26 cellular contexts compared by ENCODE assay signal in genomic region chr4:103372002-103372558, GRCh38.
"Had no signal": no experiment of that assay in that cellular context is flagged by ENCODE, and none has a peak within 500 bp of the region (broad histone marks: within the 10 kb centered on the region; RNA-seq: fewer than 3 reads in every experiment).

No MANE protein-coding gene starts in this region.

- H3K4me3 Mint-ChIP-seq: activated CD4-positive, alpha-beta T cell treated with anti-CD3 and anti-CD28 coated beads, Interleukin-2, amount 10 ng/mL, durations not matched to agents 24 days and 14 days; activated CD8-positive, alpha-beta T cell treated with anti-CD3 and anti-CD28 coated beads, Interleukin-2, amount 10 ng/mL, durations not matched to agents 7 days and 5 days; activated naive CD4-positive, alpha-beta T cell treated with anti-CD3 and anti-CD28 coated beads, Interleukin-2, amount 10 ng/mL, durations not matched to agents 7 days and 5 days; activated naive CD8-positive, alpha-beta T cell treated with anti-CD3 and anti-CD28 coated beads, Interleukin-2, amount 50 U/mL, for 24 hours; dendritic cell treated with granulocyte-macrophage colony-stimulating factor and Interleukin-4, amounts not matched to agents 40 ng/mL and 50 ng/mL, for 4 days; mesothelial cell of epicardium; natural killer cell treated with Interleukin-12 subunit alpha and Interleukin-12 subunit beta and Interleukin-15 and Interleukin-18, amount 100 ng/mL, for 72 hours; stimulated activated effector memory CD8-positive, alpha-beta T cell treated with anti-CD3 and anti-CD28 coated beads, Interleukin-12 subunit alpha, Interleukin-12 subunit beta, amount 100 ng/mL, for 72 hours; type B pancreatic cell had no signal

- H3K4me1 Mint-ChIP-seq: activated CD4-positive, alpha-beta T cell treated with anti-CD3 and anti-CD28 coated beads, Interleukin-2, amount 10 ng/mL, durations not matched to agents 24 days and 14 days; activated naive CD4-positive, alpha-beta T cell treated with anti-CD3 and anti-CD28 coated beads, Interleukin-2, amount 10 ng/mL, durations not matched to agents 7 days and 5 days; activated naive CD8-positive, alpha-beta T cell treated with anti-CD3 and anti-CD28 coated beads, Interleukin-2, amount 50 U/mL, for 24 hours; mesothelial cell of epicardium; stimulated activated effector memory CD8-positive, alpha-beta T cell treated with anti-CD3 and anti-CD28 coated beads, Interleukin-12 subunit alpha, Interleukin-12 subunit beta, amount 100 ng/mL, for 72 hours had no signal

- H3K4me2 ChIP-seq: smooth muscle cell had no signal

- FAIRE-seq: keratinocyte had no signal

- H3K4me3 ChIP-seq: breast epithelium, lung, smooth muscle cell, stomach had no signal

- H3K4me1 ChIP-seq: breast epithelium, foreskin keratinocyte, stomach had no signal

- H3K36me3 ChIP-seq: breast epithelium, stomach had no signal

- H3K9me3 Mint-ChIP-seq: activated CD4-positive, alpha-beta T cell treated with anti-CD3 and anti-CD28 coated beads, Interleukin-2, amount 10 ng/mL, durations not matched to agents 24 days and 14 days; activated naive CD4-positive, alpha-beta T cell treated with anti-CD3 and anti-CD28 coated beads, Interleukin-2, amount 10 ng/mL, durations not matched to agents 7 days and 5 days; activated naive CD8-positive, alpha-beta T cell treated with anti-CD3 and anti-CD28 coated beads, Interleukin-2, amount 50 U/mL, for 24 hours; dendritic cell treated with granulocyte-macrophage colony-stimulating factor and Interleukin-4, amounts not matched to agents 40 ng/mL and 50 ng/mL, for 4 days; mesothelial cell of epicardium; stimulated activated effector memory CD8-positive, alpha-beta T cell treated with anti-CD3 and anti-CD28 coated beads, Interleukin-12 subunit alpha, Interleukin-12 subunit beta, amount 100 ng/mL, for 72 hours; type B pancreatic cell had no signal

- DNase-seq: activated CD4-positive, alpha-beta T cell treated with anti-CD3 and anti-CD28 coated beads, Interleukin-2, amount 10 ng/mL, durations not matched to agents 24 days and 14 days; activated CD8-positive, alpha-beta T cell treated with anti-CD3 and anti-CD28 coated beads, Interleukin-2, amount 10 ng/mL, durations not matched to agents 7 days and 5 days; activated effector memory CD4-positive, alpha-beta T cell treated with Interleukin-2 at 50 U/mL for 16 hours; activated naive CD4-positive, alpha-beta T cell treated with anti-CD3 and anti-CD28 coated beads, Interleukin-2, amount 10 ng/mL, durations not matched to agents 7 days and 5 days; activated naive CD8-positive, alpha-beta T cell treated with anti-CD3 and anti-CD28 coated beads, Interleukin-2, amount 50 U/mL, for 24 hours; activated T-cell treated with anti-CD3 and anti-CD28 coated beads, Interleukin-2, amount 50 U/mL, for 48 hours; anterior cingulate cortex; effector memory CD4-positive, alpha-beta T cell; hypothalamus; nucleus accumbens; stimulated activated CD4-positive, alpha-beta T cell treated with anti-CD3 and anti-CD28 coated beads, Interleukin-4, amount 100 ng/mL, for 1 hour; stomach; T-helper 1 cell; T-helper 9 cell had no signal

- ATAC-seq: activated CD8-positive, alpha-beta T cell treated with anti-CD3 and anti-CD28 coated beads, Interleukin-2, amount 10 ng/mL, durations not matched to agents 7 days and 5 days; activated naive CD8-positive, alpha-beta T cell treated with anti-CD3 and anti-CD28 coated beads, Interleukin-2, amount 50 U/mL, for 24 hours; foreskin keratinocyte; left lobe of liver; natural killer cell treated with Interleukin-12 subunit alpha and Interleukin-12 subunit beta and Interleukin-15 and Interleukin-18, amount 100 ng/mL, for 72 hours; sciatic nerve; stimulated activated effector memory CD8-positive, alpha-beta T cell treated with anti-CD3 and anti-CD28 coated beads, Interleukin-12 subunit alpha, Interleukin-12 subunit beta, amount 100 ng/mL, for 72 hours had no signal

- H3K36me3 Mint-ChIP-seq: activated naive CD4-positive, alpha-beta T cell treated with anti-CD3 and anti-CD28 coated beads, Interleukin-2, amount 10 ng/mL, durations not matched to agents 7 days and 5 days; mesothelial cell of epicardium; natural killer cell treated with Interleukin-12 subunit alpha and Interleukin-12 subunit beta and Interleukin-15 and Interleukin-18, amount 100 ng/mL, for 72 hours; stimulated activated effector memory CD8-positive, alpha-beta T cell treated with anti-CD3 and anti-CD28 coated beads, Interleukin-12 subunit alpha, Interleukin-12 subunit beta, amount 100 ng/mL, for 72 hours; type B pancreatic cell had no signal

- H3K27me3 Mint-ChIP-seq: activated CD4-positive, alpha-beta T cell treated with anti-CD3 and anti-CD28 coated beads, Interleukin-2, amount 10 ng/mL, durations not matched to agents 24 days and 14 days; activated naive CD4-positive, alpha-beta T cell treated with anti-CD3 and anti-CD28 coated beads, Interleukin-2, amount 10 ng/mL, durations not matched to agents 7 days and 5 days; activated naive CD8-positive, alpha-beta T cell treated with anti-CD3 and anti-CD28 coated beads, Interleukin-2, amount 50 U/mL, for 24 hours; dendritic cell treated with granulocyte-macrophage colony-stimulating factor and Interleukin-4, amounts not matched to agents 40 ng/mL and 50 ng/mL, for 4 days; natural killer cell treated with Interleukin-12 subunit alpha and Interleukin-12 subunit beta and Interleukin-15 and Interleukin-18, amount 100 ng/mL, for 72 hours; type B pancreatic cell had no signal

- H3K27me3 ChIP-seq: breast epithelium, foreskin keratinocyte, stomach had no signal

- H3K9me3 ChIP-seq: breast epithelium, stomach had no signal

- H3K27ac ChIP-seq: breast epithelium, foreskin keratinocyte, stomach had no signal

- H3K27ac Mint-ChIP-seq: activated CD4-positive, alpha-beta T cell treated with anti-CD3 and anti-CD28 coated beads, Interleukin-2, amount 10 ng/mL, durations not matched to agents 24 days and 14 days; activated CD8-positive, alpha-beta T cell treated with anti-CD3 and anti-CD28 coated beads, Interleukin-2, amount 10 ng/mL, durations not matched to agents 7 days and 5 days; activated naive CD4-positive, alpha-beta T cell treated with anti-CD3 and anti-CD28 coated beads, Interleukin-2, amount 10 ng/mL, durations not matched to agents 7 days and 5 days; activated naive CD8-positive, alpha-beta T cell treated with anti-CD3 and anti-CD28 coated beads, Interleukin-2, amount 50 U/mL, for 24 hours; dendritic cell treated with granulocyte-macrophage colony-stimulating factor and Interleukin-4, amounts not matched to agents 40 ng/mL and 50 ng/mL, for 4 days; mesothelial cell of epicardium; natural killer cell treated with Interleukin-12 subunit alpha and Interleukin-12 subunit beta and Interleukin-15 and Interleukin-18, amount 100 ng/mL, for 72 hours; stimulated activated effector memory CD8-positive, alpha-beta T cell treated with anti-CD3 and anti-CD28 coated beads, Interleukin-12 subunit alpha, Interleukin-12 subunit beta, amount 100 ng/mL, for 72 hours; type B pancreatic cell had no signal
